1 cellular context compared by ENCODE assay signal in genomic region chr17:42779942-42780815, GRCh38.
TF ChIP-seq lines count a peak whose summit lies in the region.

TSS of gene WNK4 (plus strand) at chr17:42780610. CDS start at chr17:42780699, 89 bp downstream.

TF ChIP-seq in HepG2, 621 proteins besides CTCF, POLR2A, EP300 and RAD21 (continued from another document):
- TF ChIP-seq XBP1 (CRISPR knock-in tag; IDR thresholded peaks at IDR 0.05) (no peak), IKZF4 (CRISPR knock-in tag; IDR thresholded peaks at IDR 0.05; ENCODE audit: borderline replicate concordance, low read depth, not compliant biosample characterization) (no peak), FOXJ3 (CRISPR knock-in tag; IDR thresholded peaks at IDR 0.05; ENCODE audit: borderline replicate concordance) (no peak; the same call in 1 of the 2 replicates), ZMAT3 (CRISPR knock-in tag; conservative IDR thresholded peaks at IDR 0.05) (peak; percentile 82; the same call in 1 of the 2 replicates), ZFAT (CRISPR knock-in tag; conservative IDR thresholded peaks at IDR 0.05) (no peak), MXD4 (CRISPR knock-in tag; IDR thresholded peaks at IDR 0.05) (peak; percentile 20; the same call in 1 of the 2 replicates), ZNF44 (CRISPR knock-in tag; IDR thresholded peaks at IDR 0.05) (no peak), ZNF546 (CRISPR knock-in tag; conservative IDR thresholded peaks at IDR 0.05) (no peak), SRF (IDR thresholded peaks at IDR 0.05; ENCODE audit: low read depth, low read length) (0 out of 2 replicates have a peak, but pooled peaks have one; percentile 33), ZNF12 (CRISPR knock-in tag; IDR thresholded peaks at IDR 0.05) (peak; percentile 32; the same call in 1 of the 2 replicates), ZBTB2 (CRISPR knock-in tag; IDR thresholded peaks at IDR 0.05; ENCODE audit: low read depth) (0 out of 2 replicates have a peak, but pooled peaks have one; percentile 46), LBX2 (CRISPR knock-in tag; IDR thresholded peaks at IDR 0.05; ENCODE audit: borderline replicate concordance) (0 out of 2 replicates have a peak, but pooled peaks have one; percentile 61), ZNF782 (CRISPR knock-in tag; IDR thresholded peaks at IDR 0.05; ENCODE audit: borderline replicate concordance) (peak; percentile 88; the same call in 1 of the 2 replicates), ZNF496 (CRISPR knock-in tag; IDR thresholded peaks at IDR 0.05; ENCODE audit: insufficient replicate concordance) (no peak), HNRNPUL1 (IDR thresholded peaks at IDR 0.05; ENCODE audit: low read depth, low read length) (no peak), ZNF879 (CRISPR knock-in tag; IDR thresholded peaks at IDR 0.05) (no peak), ZNF678 (CRISPR knock-in tag; IDR thresholded peaks at IDR 0.05) (no peak), ZNF414 (CRISPR knock-in tag; IDR thresholded peaks at IDR 0.05) (peak; percentile 75; the same call in 1 of the 2 replicates), ATF1 (CRISPR knock-in tag; IDR thresholded peaks at IDR 0.05) (no peak), ATF7-NPFF (CRISPR knock-in tag; IDR thresholded peaks at IDR 0.05; ENCODE audit: low read depth) (peak; percentile 91), PHB2 (IDR thresholded peaks at IDR 0.05; ENCODE audit: partially characterized antibody) (no peak), CENPBD1 (CRISPR knock-in tag; IDR thresholded peaks at IDR 0.05; ENCODE audit: borderline replicate concordance, low read depth) (0 out of 2 replicates have a peak, but pooled peaks have one; percentile 74), MATR3 (CRISPR knock-in tag; IDR thresholded peaks at IDR 0.05) (no peak), ZNF576 (CRISPR knock-in tag; IDR thresholded peaks at IDR 0.05) (no peak), STAG1 (CRISPR knock-in tag; IDR thresholded peaks at IDR 0.05) (peak; percentile 14), FOXA1 (IDR thresholded peaks at IDR 0.05) (no peak), FOXA1 (CRISPR knock-in tag; IDR thresholded peaks at IDR 0.05) (peak; percentile 70; the same call in 1 of the 2 replicates), PHF8 (CRISPR knock-in tag; IDR thresholded peaks at IDR 0.05) (peak; percentile 62; the same call in 1 of the 2 replicates), CAMTA2 (CRISPR knock-in tag; IDR thresholded peaks at IDR 0.05; ENCODE audit: borderline replicate concordance) (no peak), CSRNP2 (CRISPR knock-in tag; conservative IDR thresholded peaks at IDR 0.05; ENCODE audit: low read depth) (peak; percentile 87; the same call in 1 of the 2 replicates), FOXO4 (CRISPR knock-in tag; conservative IDR thresholded peaks at IDR 0.05) (no peak), ZNF646 (CRISPR knock-in tag; IDR thresholded peaks at IDR 0.05) (peak; percentile 69; the same call in 1 of the 2 replicates), RARG (CRISPR knock-in tag; IDR thresholded peaks at IDR 0.05; ENCODE audit: low read depth) (no peak), ZBTB39 (CRISPR knock-in tag; IDR thresholded peaks at IDR 0.05) (no peak; the same call in 1 of the 2 replicates)
TF ChIP-seq in HepG2: peak in this region for 333.
